In genomic region chr5:103262422-103262871, GRCh38 we compare ENCODE assay signal across 15 cellular contexts. TPM values are rescaled to one million over a fixed set of nuclear protein-coding genes. Genes with fewer than 3 reads are reported as not detected.
DNase-seq lines count a peak whose midpoint lies in the region; ATAC-seq, FAIRE-seq and TF ChIP-seq lines count a peak whose summit lies in the region.
"Had no signal": no experiment of that assay in that cellular context is flagged by ENCODE, and none has a peak within 500 bp of the region (broad histone marks: within the 10 kb centered on the region; RNA-seq: fewer than 3 reads in every experiment).

No MANE protein-coding gene starts in this region.

- peaks cover 32% of the 10 kb centered on the region for H3K4me1 Mint-ChIP-seq in activated naive CD8-positive, alpha-beta T cell treated with anti-CD3 and anti-CD28 coated beads, Interleukin-2, amount 50 U/mL, for 24 hours

- H3K9me3 Mint-ChIP-seq in activated naive CD8-positive, alpha-beta T cell treated with anti-CD3 and anti-CD28 coated beads, Interleukin-2, amount 50 U/mL, for 24 hours = no peaks in the 10 kb centered on the region
- H3K9me3 Mint-ChIP-seq: activated T-helper 2 cell treated with anti-CD3 and anti-CD28 coated beads, Interferon-gamma antibody, Interleukin-2, Interleukin-4, amounts not matched to agents 10 μg/mL and 5 μg/mL and 100 μg/mL, durations not matched to agents 14 hours and 24 hours and 36 hours had no signal

- H3K36me3 Mint-ChIP-seq in activated naive CD8-positive, alpha-beta T cell treated with anti-CD3 and anti-CD28 coated beads, Interleukin-2, amount 50 U/mL, for 24 hours (ENCODE audit: low read depth) = peaks cover 4% of the 10 kb centered on the region

- no peak overlapping the region for H3K4me3 Mint-ChIP-seq in activated naive CD8-positive, alpha-beta T cell treated with anti-CD3 and anti-CD28 coated beads, Interleukin-2, amount 50 U/mL, for 24 hours
- H3K4me3 Mint-ChIP-seq: activated CD4-positive, alpha-beta T cell treated with anti-CD3 and anti-CD28 coated beads for 36 hours had no signal

- in situ Hi-C loops in Caki2 (cut with HindIII; ENCODE audit: low pct_unique_long_range_greater_than_20kb, low sequenced_read_pairs) = no loop called here
- in situ Hi-C loops in GM13976 (cut with MboI; ENCODE audit: low sequenced_read_pairs, unreplicated experiment) = no loop called here

- H3K4me3 ChIP-seq in bronchial epithelial cell (ENCODE audit: low read depth, low read length) (no peak overlapping the region), neuron (ENCODE audit: low read length) (peak overlapping the region; percentile 73)
- H3K4me3 ChIP-seq: SK-N-MC had no signal

- ATAC-seq in activated naive CD8-positive, alpha-beta T cell treated with anti-CD3 and anti-CD28 coated beads, Interleukin-2, amount 50 U/mL, for 24 hours = no peak
- ATAC-seq: activated CD4-positive, alpha-beta T cell treated with anti-CD3 and anti-CD28 coated beads for 36 hours had no signal

- no peak overlapping the region for H2AFZ ChIP-seq in neuron (ENCODE audit: low read depth, low read length)

- H3K9me3 ChIP-seq in neuron (ENCODE audit: low read length) = no peaks in the 10 kb centered on the region

- DNase-seq in Caki2 (ENCODE audit: low read depth) (peak; percentile 39), LHCN-M2 (ENCODE audit: low read depth) (peak; percentile 10), bronchial epithelial cell (ENCODE audit: low read depth) (peak; percentile 8), caudate nucleus (lab: John Stamatoyannopoulos, UW) (no peak), GM13976 (ENCODE audit: low spot score) (no peak)
- DNase-seq in activated CD4-positive, alpha-beta T cell treated with anti-CD3 and anti-CD28 coated beads, Interleukin-2, amount 50 U/mL, for 48 hours = no peak
- DNase-seq in activated naive CD8-positive, alpha-beta T cell treated with anti-CD3 and anti-CD28 coated beads, Interleukin-2, amount 50 U/mL, for 24 hours = no peak
- DNase-seq: activated CD4-positive, alpha-beta T cell treated with anti-CD3 and anti-CD28 coated beads for 36 hours; cerebellar nuclear complex; DMS79 treated with DMSO at 0.1 percent for 48 hours; foreskin melanocyte; NCI-H524 treated with DMSO at 0.1 percent for 48 hours had no signal

- no peaks in the 10 kb centered on the region for H3K27me3 ChIP-seq in bronchial epithelial cell (ENCODE audit: control insufficient read depth, insufficient read depth, low read length)
- H3K27me3 ChIP-seq in neuron (ENCODE audit: insufficient read depth, low read length) = no peaks in the 10 kb centered on the region

- H3K36me3 ChIP-seq in bronchial epithelial cell (ENCODE audit: control insufficient read depth, insufficient read depth, low read length) (no peaks in the 10 kb centered on the region), neuron (ENCODE audit: insufficient read depth, low read length) (peaks cover 14% of the 10 kb centered on the region)

- H3K27ac ChIP-seq in caudate nucleus (ENCODE audit: low read depth, low read length) = no peak overlapping the region
- H3K27ac ChIP-seq: SK-N-MC had no signal

- TF ChIP-seq CTCF in bronchial epithelial cell (IDR thresholded peaks at IDR 0.05; ENCODE audit: insufficient read depth, low read length, severe bottlenecking) = no peak
- TF ChIP-seq CTCF in GM13976 (IDR thresholded peaks at IDR 0.05; ENCODE audit: borderline replicate concordance, control extremely low read depth, extremely low read depth, insufficient read depth, missing control alignments) = no peak

- H3K27me3 Mint-ChIP-seq in activated naive CD8-positive, alpha-beta T cell treated with anti-CD3 and anti-CD28 coated beads, Interleukin-2, amount 50 U/mL, for 24 hours = no peaks in the 10 kb centered on the region
- H3K27me3 Mint-ChIP-seq: activated CD4-positive, alpha-beta T cell treated with anti-CD3 and anti-CD28 coated beads for 36 hours had no signal

- H3K4me1 ChIP-seq in neuron (ENCODE audit: insufficient read depth, low read length) = peaks cover 27% of the 10 kb centered on the region

- no peak overlapping the region for H3K27ac Mint-ChIP-seq in activated naive CD8-positive, alpha-beta T cell treated with anti-CD3 and anti-CD28 coated beads, Interleukin-2, amount 50 U/mL, for 24 hours
- H3K27ac Mint-ChIP-seq: activated CD4-positive, alpha-beta T cell treated with anti-CD3 and anti-CD28 coated beads for 36 hours had no signal

- FAIRE-seq in bronchial epithelial cell (lab: Jason Lieb, UNC) = no peak

RNA-seq across cellular contexts. Expression of gene MACIR, which starts 3.9 kb away (rescaled TPM):
- 9.8 and 13.6 TPM in 2 replicates for total RNA-seq in Caki2 (2014; rRNA removed; shearing (Covaris generic); ENCODE audit: low replicate concordance)
- total RNA-seq in LHCN-M2 (2014; rRNA removed) (11.6 and 15.3 TPM in 2 replicates), bronchial epithelial cell (10.8 and 11.6 TPM in 2 replicates)
- polyA plus RNA-seq in LHCN-M2 (2012) = 5.8 TPM

Comparison
In these comparisons a context has a peak if more than half of its experiments do, and no peak if none do; other contexts are left out.
1. DNase-seq: peak in Caki2 (single experiment), LHCN-M2 (single experiment) and bronchial epithelial cell (single experiment); none in caudate nucleus (0 of 61), activated CD4-positive, alpha-beta T cell treated with anti-CD3 and anti-CD28 coated beads, Interleukin-2, amount 50 U/mL, for 48 hours (0 of 2), GM13976 (single experiment) and activated naive CD8-positive, alpha-beta T cell treated with anti-CD3 and anti-CD28 coated beads, Interleukin-2, amount 50 U/mL, for 24 hours (single experiment).